14 cellular contexts compared by ENCODE assay signal in genomic region chr15:70442616-70443321, GRCh38.
"Had no signal": no experiment of that assay in that cellular context is flagged by ENCODE, and none has a peak within 500 bp of the region (broad histone marks: within the 10 kb centered on the region; RNA-seq: fewer than 3 reads in every experiment).

No MANE protein-coding gene starts in this region.

- H3K4me3 ChIP-seq: breast epithelium, neural progenitor cell had no signal

- H3K9me3 ChIP-seq: breast epithelium had no signal

- H3K27ac ChIP-seq: breast epithelium, neural progenitor cell, parathyroid adenoma had no signal

- H3K36me3 ChIP-seq: breast epithelium, neural progenitor cell had no signal

- H3K36me3 Mint-ChIP-seq: activated naive CD8-positive, alpha-beta T cell treated with anti-CD3 and anti-CD28 coated beads, Interleukin-2, amount 10 ng/mL, durations not matched to agents 7 days and 5 days; neural progenitor cell had no signal

- H3K79me2 ChIP-seq: parathyroid adenoma had no signal

- H3K27me3 ChIP-seq: breast epithelium had no signal

- H3K4me3 Mint-ChIP-seq: activated B cell treated with CpG ODN at 0.5 μM for 24 hours; activated CD4-positive, alpha-beta T cell treated with anti-CD3 and anti-CD28 coated beads, Interleukin-2, amount 10 ng/mL, durations not matched to agents 24 days and 14 days; activated CD8-positive, alpha-beta T cell treated with anti-CD3 and anti-CD28 coated beads, Interleukin-2, amount 10 ng/mL, durations not matched to agents 7 days and 5 days; activated naive CD8-positive, alpha-beta T cell treated with anti-CD3 and anti-CD28 coated beads, Interleukin-2, amount 10 ng/mL, durations not matched to agents 7 days and 5 days; activated T-helper 1 cell treated with anti-CD3 and anti-CD28 coated beads, Interleukin-12 subunit alpha, Interleukin-12 subunit beta, Interleukin-2, Interleukin-4 antibody, amounts not matched to agents 30 ng/mL and 10 ng/mL and 1 ng/mL, durations not matched to agents 14 hours and 24 hours and 36 hours; naive B cell; neural progenitor cell had no signal

- H3K27ac Mint-ChIP-seq: activated B cell treated with CpG ODN at 0.5 μM for 24 hours; activated CD4-positive, alpha-beta T cell treated with anti-CD3 and anti-CD28 coated beads, Interleukin-2, amount 10 ng/mL, durations not matched to agents 24 days and 14 days; activated CD8-positive, alpha-beta T cell treated with anti-CD3 and anti-CD28 coated beads, Interleukin-2, amount 10 ng/mL, durations not matched to agents 7 days and 5 days; activated naive CD8-positive, alpha-beta T cell treated with anti-CD3 and anti-CD28 coated beads, Interleukin-2, amount 10 ng/mL, durations not matched to agents 7 days and 5 days; activated T-helper 1 cell treated with anti-CD3 and anti-CD28 coated beads, Interleukin-12 subunit alpha, Interleukin-12 subunit beta, Interleukin-2, Interleukin-4 antibody, amounts not matched to agents 30 ng/mL and 10 ng/mL and 1 ng/mL, durations not matched to agents 14 hours and 24 hours and 36 hours; neural progenitor cell had no signal

- H3K9ac ChIP-seq: neural progenitor cell, parathyroid adenoma had no signal

- H2AFZ ChIP-seq: neural progenitor cell, parathyroid adenoma had no signal

- DNase-seq: activated B cell treated with CpG ODN at 0.5 μM for 24 hours; activated CD4-positive, alpha-beta T cell treated with anti-CD3 and anti-CD28 coated beads, Interleukin-2, amount 10 ng/mL, durations not matched to agents 24 days and 14 days; activated CD8-positive, alpha-beta memory T cell treated with anti-CD3 and anti-CD28 coated beads, Interleukin-2, amount 50 U/mL, for 48 hours; activated CD8-positive, alpha-beta T cell treated with anti-CD3 and anti-CD28 coated beads, Interleukin-2, amount 10 ng/mL, durations not matched to agents 7 days and 5 days; activated naive CD8-positive, alpha-beta T cell treated with anti-CD3 and anti-CD28 coated beads, Interleukin-2, amount 10 ng/mL, durations not matched to agents 7 days and 5 days; aorta; naive B cell; stimulated activated CD4-positive, alpha-beta T cell treated with anti-CD3 and anti-CD28 coated beads, Interleukin-4, amount 100 ng/mL, for 1 hour; stimulated activated naive CD8-positive, alpha-beta T cell treated with anti-CD3 and anti-CD28 coated beads, Interleukin-15, Interleukin-2, amounts not matched to agents 100 U/mL and 50 U/mL, for 24 hours; T-helper 2 cell had no signal

- ATAC-seq: activated CD8-positive, alpha-beta T cell treated with anti-CD3 and anti-CD28 coated beads, Interleukin-2, amount 10 ng/mL, durations not matched to agents 7 days and 5 days; stimulated activated naive CD8-positive, alpha-beta T cell treated with anti-CD3 and anti-CD28 coated beads, Interleukin-15, Interleukin-2, amounts not matched to agents 100 U/mL and 50 U/mL, for 24 hours had no signal

- H3K4me1 ChIP-seq: breast epithelium had no signal

- H3K9me3 Mint-ChIP-seq: activated B cell treated with CpG ODN at 0.5 μM for 24 hours; activated CD4-positive, alpha-beta T cell treated with anti-CD3 and anti-CD28 coated beads, Interleukin-2, amount 10 ng/mL, durations not matched to agents 24 days and 14 days; activated naive CD8-positive, alpha-beta T cell treated with anti-CD3 and anti-CD28 coated beads, Interleukin-2, amount 10 ng/mL, durations not matched to agents 7 days and 5 days; activated T-helper 1 cell treated with anti-CD3 and anti-CD28 coated beads, Interleukin-12 subunit alpha, Interleukin-12 subunit beta, Interleukin-2, Interleukin-4 antibody, amounts not matched to agents 30 ng/mL and 10 ng/mL and 1 ng/mL, durations not matched to agents 14 hours and 24 hours and 36 hours; naive B cell; neural progenitor cell had no signal
